Comparison of ENCODE assay signal across 26 cellular contexts in the genomic region with DNA sequence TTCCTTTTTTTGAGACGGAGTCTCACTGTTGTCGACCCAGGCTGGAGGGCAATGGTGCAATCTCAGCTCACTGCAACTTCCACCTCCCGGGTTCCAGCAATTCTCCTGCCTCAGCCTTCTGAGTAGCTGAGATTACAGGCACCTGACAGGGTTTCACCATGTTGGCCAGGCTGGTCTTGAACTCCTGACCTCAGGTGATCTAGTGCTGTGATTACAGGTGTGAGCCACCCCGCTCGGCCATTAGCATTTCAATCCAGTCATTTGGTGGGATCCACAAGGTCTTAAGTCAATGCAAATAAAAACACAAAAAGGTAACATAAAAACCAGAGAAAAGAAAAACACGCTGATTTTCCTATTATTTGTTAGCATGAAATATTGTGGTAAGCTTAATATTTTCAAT.
"Had no signal": no experiment of that assay in that cellular context is flagged by ENCODE, and none has a peak within 500 bp of the region (broad histone marks: within the 10 kb centered on the region; RNA-seq: fewer than 3 reads in every experiment).

No MANE protein-coding gene starts in this region.

- H3K9me3 ChIP-seq: MG63, SK-N-SH had no signal

- H3K9ac ChIP-seq: SK-N-SH had no signal

- DNase-seq: KBM-7; MG63; NCI-H1092; NCI-H1105 treated with DMSO at 0.1 percent for 48 hours; NCI-H1417 treated with DMSO at 0.1 percent for 48 hours; NCI-H146; NCI-H1694 treated with DMSO at 0.1 percent for 48 hours; NCI-H1930; NCI-H2081; NCI-H2107; NCI-H2171; NCI-H226; NCI-H446; NCI-H510A; NCI-H524 treated with DMSO at 0.1 percent for 48 hours; NCI-H69; NCI-H774; NK-92 treated with Interleukin-12 subunit alpha and Interleukin-12 subunit beta, amount 100 ng/mL, for 24 hours; PC-3; SHP77; SK-N-SH; SW 1271; T-cell had no signal

- H3K27me3 ChIP-seq: MG63 had no signal

- H3K36me3 ChIP-seq: MG63 had no signal

- H3K9me2 ChIP-seq: SK-N-SH had no signal

- H3K4me2 ChIP-seq: SK-N-SH had no signal

- H3K4me3 Mint-ChIP-seq: T-cell had no signal

- H3K4me1 Mint-ChIP-seq: T-cell had no signal

- H3K36me3 Mint-ChIP-seq: T-cell had no signal

- H3K4me3 ChIP-seq: MG63 had no signal

- H3K27me3 Mint-ChIP-seq: T-cell had no signal

- H3K27ac ChIP-seq: HL-60, RWPE1 had no signal

- ATAC-seq: Panc1, PC-3, T-cell had no signal

- H3K27ac Mint-ChIP-seq: T-cell had no signal
